Comparison of ENCODE assay signal across 11 cellular contexts in the genomic region with DNA sequence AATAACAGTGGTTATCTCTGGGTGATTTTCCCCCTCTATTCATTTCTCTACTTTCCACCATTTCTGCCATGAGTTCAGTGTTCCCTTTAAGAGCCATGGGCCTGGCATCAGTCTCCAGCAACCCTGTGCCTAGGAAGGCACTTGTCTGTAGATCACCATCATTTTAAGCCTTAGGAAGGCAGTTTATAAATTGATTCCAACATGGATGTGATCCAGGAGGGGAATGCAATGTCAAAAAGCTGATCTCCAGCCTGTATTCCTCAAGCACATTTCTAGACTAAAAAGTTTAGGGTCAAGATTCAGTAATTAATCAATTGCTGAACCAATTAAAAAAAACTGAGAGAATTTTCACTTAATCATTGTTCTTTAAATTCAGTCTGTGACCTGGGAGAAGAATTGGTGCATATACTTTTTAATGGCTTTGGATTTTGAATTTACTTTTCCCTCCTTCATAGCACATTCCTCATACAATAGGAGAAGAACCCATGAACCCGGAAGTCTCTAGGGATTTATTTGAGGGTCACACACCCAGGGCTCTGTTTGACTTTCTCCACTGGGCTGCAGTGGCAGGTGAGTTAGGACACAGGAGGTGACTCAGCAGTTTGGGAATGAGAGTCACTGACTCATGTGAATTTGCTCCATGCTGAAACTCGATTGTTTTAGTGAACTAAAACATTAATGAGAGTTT. TPM values are rescaled to one million over a fixed set of nuclear protein-coding genes. Genes with fewer than 3 reads are reported as not detected.
A peak's percentile ranks its signal among the peaks of the same experiment; 100 is the strongest.
DNase-seq lines count a peak whose midpoint lies in the region; ATAC-seq and TF ChIP-seq lines count a peak whose summit lies in the region.
"Had no signal": no experiment of that assay in that cellular context is flagged by ENCODE, and none has a peak within 500 bp of the region (broad histone marks: within the 10 kb centered on the region; RNA-seq: fewer than 3 reads in every experiment).

No MANE protein-coding gene starts in this region.

- H3K36me3 Mint-ChIP-seq in CD4-positive, alpha-beta memory T cell = no peaks in the 10 kb centered on the region
- H3K36me3 Mint-ChIP-seq: brain had no signal

- H3K27me3 ChIP-seq in MM.1S (replicated peaks; ENCODE audit: insufficient read depth, low read length) = no peaks in the 10 kb centered on the region
- H3K27me3 ChIP-seq in brain microvascular endothelial cell (replicated peaks) = no peaks in the 10 kb centered on the region
- H3K27me3 ChIP-seq in liver (ENCODE audit: control insufficient read depth in 4 of 4, insufficient read depth in 4 of 4, low read length in 3 of 4) = no peaks in the 10 kb centered on the region
- H3K27me3 ChIP-seq in CD4-positive, alpha-beta memory T cell (ENCODE audit: insufficient read depth, low read length) = no peaks in the 10 kb centered on the region

- TF ChIP-seq CTCF in MM.1S (IDR thresholded peaks at IDR 0.05; ENCODE audit: low read length) (no peak), brain microvascular endothelial cell (IDR thresholded peaks at IDR 0.05; ENCODE audit: low read depth, low read length, missing control alignments) (no peak), liver (IDR thresholded peaks at IDR 0.05; ENCODE audit: low read depth, low read length, missing input control) (no peak)

- H3K4me3 ChIP-seq in MM.1S (ENCODE audit: low read length) = no peak overlapping the region
- no peak overlapping the region for H3K4me3 ChIP-seq in brain microvascular endothelial cell (ENCODE audit: low read depth, low read length)
- no peak overlapping the region for H3K4me3 ChIP-seq in liver (ENCODE audit: low read depth in 1 of 3, low read length in 3 of 3)
- no peak overlapping the region for H3K4me3 ChIP-seq in CD4-positive, alpha-beta memory T cell (ENCODE audit: low read length in 2 of 2)

- peaks cover 34 to 52% (median 41%) of the 10 kb centered on the region in 4 donors for H3K4me1 Mint-ChIP-seq in CD4-positive, alpha-beta memory T cell

- in situ Hi-C loops in brain microvascular endothelial cell (cut with HindIII; ENCODE audit: low pct_ligation_motif_present, low sequenced_read_pairs) = no loop called here

- H3K79me2 ChIP-seq in MM.1S (ENCODE audit: low read length) = no peaks in the 10 kb centered on the region

- H3K4me2 ChIP-seq in MM.1S (ENCODE audit: low read depth, low read length) = peak overlapping the region; percentile 25

- H3F3A ChIP-seq in MM.1S (ENCODE audit: insufficient read depth, low read length) = no peaks in the 10 kb centered on the region

- no peaks in the 10 kb centered on the region for H3K27me3 Mint-ChIP-seq in CD4-positive, alpha-beta memory T cell

- no peaks in the 10 kb centered on the region for H3K9me3 Mint-ChIP-seq in CD4-positive, alpha-beta memory T cell
- H3K9me3 Mint-ChIP-seq: brain; stimulated activated naive CD8-positive, alpha-beta T cell treated with anti-CD3 and anti-CD28 coated beads, Interleukin-15, Interleukin-2, amounts not matched to agents 100 ng/mL and 50 ng/mL, for 24 hours had no signal

- H3K36me3 ChIP-seq in MM.1S (replicated peaks; ENCODE audit: insufficient read depth, low read length) = no peaks in the 10 kb centered on the region
- H3K36me3 ChIP-seq in brain microvascular endothelial cell (replicated peaks) = no peaks in the 10 kb centered on the region
- H3K36me3 ChIP-seq in liver (ENCODE audit: control insufficient read depth in 4 of 4, insufficient read depth in 3 of 4, low read depth in 1 of 4, low read length in 3 of 4) = no peaks in the 10 kb centered on the region
- no peaks in the 10 kb centered on the region for H3K36me3 ChIP-seq in CD4-positive, alpha-beta memory T cell (ENCODE audit: insufficient read depth, low read length)

- DNase-seq in DMS53 treated with DMSO at 0.1 percent for 48 hours (lab: John Stamatoyannopoulos, UW; ENCODE audit: unreplicated experiment) = peak; percentile 96
- peak; percentile 53 for DNase-seq in MM.1S
- peak; percentile 32 for DNase-seq in brain microvascular endothelial cell
- DNase-seq in T1000 (lab: John Stamatoyannopoulos, UW) = no peak
- DNase-seq in midbrain (lab: John Stamatoyannopoulos, UW) = no peak
- DNase-seq in CD4-positive, alpha-beta memory T cell = no peak

- intact Hi-C loops in CD4-positive, alpha-beta memory T cell (cut with micrococcal nuclease) = no loop called here

- ATAC-seq in HG02852 (IDR thresholded peaks at IDR 0.05; ENCODE audit: unreplicated experiment) = no peak

- no peak overlapping the region for H3K4me3 Mint-ChIP-seq in CD4-positive, alpha-beta memory T cell
- H3K4me3 Mint-ChIP-seq: stimulated activated naive CD8-positive, alpha-beta T cell treated with anti-CD3 and anti-CD28 coated beads, Interleukin-15, Interleukin-2, amounts not matched to agents 100 ng/mL and 50 ng/mL, for 24 hours; T-helper 1 cell treated with Interleukin-12 subunit alpha and Interleukin-12 subunit beta and Interleukin-4 antibody, amounts not matched to agents 30 μg/mL and 1 μg/mL, for 36 hours had no signal

- no peaks in the 10 kb centered on the region for H4K20me1 ChIP-seq in MM.1S (ENCODE audit: insufficient read depth, low read length)

- peak overlapping the region; percentile 39; the same call in 1 of the 2 replicates for H2AFZ ChIP-seq in MM.1S (ENCODE audit: low read length)

- H3K9me3 ChIP-seq in MM.1S (replicated peaks; ENCODE audit: insufficient read depth, low read length) (no peaks in the 10 kb centered on the region), liver (ENCODE audit: control insufficient read depth in 4 of 4, low read length in 3 of 4) (no peaks in the 10 kb centered on the region)
- H3K9me3 ChIP-seq in CD4-positive, alpha-beta memory T cell (ENCODE audit: control insufficient read depth in 1 of 2, low read length in 2 of 2) = no peaks in the 10 kb centered on the region

- CTCF ChIA-PET in CD4-positive, alpha-beta memory T cell (lab: Charles Lee; ENCODE audit: partially characterized antibody) = interaction anchor here (1.2 kb wide), 1 partner anchor 30 kb away, joined by 3 read pairs; no protein-coding TSS in a partner anchor

- WGBS in liver = 22% methylated on average over 2 of the region's 2 CpGs

- peak in 1 of 2 donors; percentile 10 for TF ChIP-seq RAD21 in liver (IDR thresholded peaks at IDR 0.05)

- H3K9ac ChIP-seq in MM.1S (ENCODE audit: low read length) = no peak overlapping the region
- no peak overlapping the region for H3K9ac ChIP-seq in liver (ENCODE audit: low read depth in 1 of 2, low read length in 2 of 2)

- H3K27ac ChIP-seq in MM.1S (ENCODE audit: low read length) (no peak overlapping the region), brain microvascular endothelial cell (no peak overlapping the region), liver (ENCODE audit: low read depth in 1 of 2, low read length in 2 of 2) (peak overlapping the region; percentile 32 to 57)
- no peak overlapping the region for H3K27ac ChIP-seq in CD4-positive, alpha-beta memory T cell (ENCODE audit: low read depth, low read length)

- no peaks in the 10 kb centered on the region for H3K9me2 ChIP-seq in MM.1S (replicated peaks; ENCODE audit: insufficient read depth, low read length)

- H3K4me1 ChIP-seq in MM.1S (ENCODE audit: low read length) = peaks cover 11% of the 10 kb centered on the region
- H3K4me1 ChIP-seq in liver (ENCODE audit: control insufficient read depth in 4 of 4, insufficient read depth in 4 of 4, low read length in 3 of 4) = peaks cover 4 to 17% (median 10%) of the 10 kb centered on the region in 4 donors
- H3K4me1 ChIP-seq in CD4-positive, alpha-beta memory T cell (ENCODE audit: insufficient read depth, low read length) = peaks cover 37% of the 10 kb centered on the region

- POLR2A ChIA-PET in CD4-positive, alpha-beta memory T cell (lab: Charles Lee; ENCODE audit: partially characterized antibody) = no interaction called here

- no peak overlapping the region for H3K27ac Mint-ChIP-seq in CD4-positive, alpha-beta memory T cell
- H3K27ac Mint-ChIP-seq: brain; stimulated activated naive CD8-positive, alpha-beta T cell treated with anti-CD3 and anti-CD28 coated beads, Interleukin-15, Interleukin-2, amounts not matched to agents 100 ng/mL and 50 ng/mL, for 24 hours; T-helper 1 cell treated with Interleukin-12 subunit alpha and Interleukin-12 subunit beta and Interleukin-4 antibody, amounts not matched to agents 30 μg/mL and 1 μg/mL, for 36 hours had no signal

TF ChIP-seq in liver, 16 proteins besides CTCF, POLR2A, EP300 and RAD21 (continues in another document):
- no peak for TF ChIP-seq FOXA1 (IDR thresholded peaks at IDR 0.05)
- no peak for TF ChIP-seq HNF4G (IDR thresholded peaks at IDR 0.05)
- peak; percentile 11 for TF ChIP-seq NR2F2 (IDR thresholded peaks at IDR 0.05)
- TF ChIP-seq EGR1 (IDR thresholded peaks at IDR 0.05; ENCODE audit: low read depth in 2 of 2) = peak in 1 of 2 donors; percentile 53
- peak; percentile 52 for TF ChIP-seq FOXA2 (IDR thresholded peaks at IDR 0.05)
- peak; percentile 58 to 63 for TF ChIP-seq HNF4A (conservative IDR thresholded peaks at IDR 0.05)
- TF ChIP-seq, protein P1, sequence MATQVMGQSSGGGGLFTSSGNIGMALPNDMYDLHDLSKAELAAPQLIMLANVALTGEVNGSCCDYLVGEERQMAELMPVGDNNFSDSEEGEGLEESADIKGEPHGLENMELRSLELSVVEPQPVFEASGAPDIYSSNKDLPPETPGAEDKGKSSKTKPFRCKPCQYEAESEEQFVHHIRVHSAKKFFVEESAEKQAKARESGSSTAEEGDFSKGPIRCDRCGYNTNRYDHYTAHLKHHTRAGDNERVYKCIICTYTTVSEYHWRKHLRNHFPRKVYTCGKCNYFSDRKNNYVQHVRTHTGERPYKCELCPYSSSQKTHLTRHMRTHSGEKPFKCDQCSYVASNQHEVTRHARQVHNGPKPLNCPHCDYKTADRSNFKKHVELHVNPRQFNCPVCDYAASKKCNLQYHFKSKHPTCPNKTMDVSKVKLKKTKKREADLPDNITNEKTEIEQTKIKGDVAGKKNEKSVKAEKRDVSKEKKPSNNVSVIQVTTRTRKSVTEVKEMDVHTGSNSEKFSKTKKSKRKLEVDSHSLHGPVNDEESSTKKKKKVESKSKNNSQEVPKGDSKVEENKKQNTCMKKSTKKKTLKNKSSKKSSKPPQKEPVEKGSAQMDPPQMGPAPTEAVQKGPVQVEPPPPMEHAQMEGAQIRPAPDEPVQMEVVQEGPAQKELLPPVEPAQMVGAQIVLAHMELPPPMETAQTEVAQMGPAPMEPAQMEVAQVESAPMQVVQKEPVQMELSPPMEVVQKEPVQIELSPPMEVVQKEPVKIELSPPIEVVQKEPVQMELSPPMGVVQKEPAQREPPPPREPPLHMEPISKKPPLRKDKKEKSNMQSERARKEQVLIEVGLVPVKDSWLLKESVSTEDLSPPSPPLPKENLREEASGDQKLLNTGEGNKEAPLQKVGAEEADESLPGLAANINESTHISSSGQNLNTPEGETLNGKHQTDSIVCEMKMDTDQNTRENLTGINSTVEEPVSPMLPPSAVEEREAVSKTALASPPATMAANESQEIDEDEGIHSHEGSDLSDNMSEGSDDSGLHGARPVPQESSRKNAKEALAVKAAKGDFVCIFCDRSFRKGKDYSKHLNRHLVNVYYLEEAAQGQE (IDR thresholded peaks at IDR 0.05) = peak; percentile 37

RNA-seq across cellular contexts. Expression of a gene that starts 6.1 kb away (rescaled TPM):
- 10 to 100 TPM; 14.7 to 19.5 TPM for total RNA-seq in liver
- 1 to 10 TPM; 2.7 to 4.6 TPM for polyA plus RNA-seq in liver
- total RNA-seq in CD4-positive, alpha-beta memory T cell = 10 to 100 TPM; 22.8 to 24.5 TPM
- 10 to 100 TPM; 11.6 to 12.4 TPM for polyA plus RNA-seq in CD4-positive, alpha-beta memory T cell

RNA-seq across cellular contexts. Expression of a gene that starts 51.7 kb away (rescaled TPM):
- total RNA-seq in liver = under 1 TPM; 0.05 to 0.25 TPM
- under 1 TPM; 0.07 to 0.29 TPM for polyA plus RNA-seq in liver
- not detected for total RNA-seq in CD4-positive, alpha-beta memory T cell
- under 1 TPM in 1 of 2 donors, not detected in 1; 0.59 TPM for polyA plus RNA-seq in CD4-positive, alpha-beta memory T cell

Comparison
In these comparisons a context has a peak if more than half of its experiments do, and no peak if none do; other contexts are left out.
1. DNase-seq: peak in DMS53 treated with DMSO at 0.1 percent for 48 hours (single experiment), MM.1S (single experiment) and brain microvascular endothelial cell (single experiment); none in T1000 (single experiment), midbrain (single experiment) and CD4-positive, alpha-beta memory T cell (0 of 5).
2. H3K27ac ChIP-seq: peak in liver (2 of 2); none in MM.1S (single experiment), brain microvascular endothelial cell (single experiment) and CD4-positive, alpha-beta memory T cell (single experiment).